In the genomic region with DNA sequence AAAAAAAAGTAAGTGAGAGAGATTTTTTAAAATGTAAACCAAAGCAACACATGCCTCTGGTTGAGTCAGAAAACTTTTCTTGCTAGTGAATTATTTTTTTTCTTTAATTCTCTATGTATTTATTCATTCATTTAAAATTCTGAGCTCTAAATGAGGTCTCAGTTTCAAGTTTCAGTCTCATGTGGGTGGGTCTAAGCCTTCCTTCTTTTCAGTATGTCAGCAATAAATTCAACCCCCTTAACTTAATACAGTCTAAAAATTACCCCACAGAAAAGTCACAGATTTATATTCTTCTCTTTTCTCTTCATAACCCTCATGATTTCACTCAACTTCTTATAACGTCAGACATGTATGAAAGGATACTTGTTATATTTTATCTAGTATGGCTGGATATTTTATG, we compare ENCODE assay signal across 22 cellular contexts.
DNase-seq lines count a peak whose midpoint lies in the region; ATAC-seq and TF ChIP-seq lines count a peak whose summit lies in the region.
"Had no signal": no experiment of that assay in that cellular context is flagged by ENCODE, and none has a peak within 500 bp of the region (broad histone marks: within the 10 kb centered on the region; RNA-seq: fewer than 3 reads in every experiment).

No MANE protein-coding gene starts in this region.

- no peak overlapping the region for H3K4me2 ChIP-seq in SK-N-SH
- peak overlapping the region; percentile 45 for H3K4me2 ChIP-seq in GM23248 (ENCODE audit: unreplicated experiment)
- peak overlapping the region; percentile 35; the same call in 1 of the 2 replicates for H3K4me2 ChIP-seq in KMS-11
- H3K4me2 ChIP-seq: BLaER1 had no signal

- no peaks in the 10 kb centered on the region for H3K4me1 Mint-ChIP-seq in activated naive CD8-positive, alpha-beta T cell treated with anti-CD3 and anti-CD28 coated beads, Interleukin-2, amount 50 U/mL, for 24 hours
- H3K4me1 Mint-ChIP-seq: B cell; CD4-positive, CD25-positive, alpha-beta regulatory T cell had no signal

- in situ Hi-C loops in GM23248 (cut with MboI), result loop anchor here (25.0 kb wide), 2 partner anchors 687 to 987 kb away; a partner anchor contains a TSS

- H3K27ac ChIP-seq in SK-N-SH (ENCODE audit: low read depth in 2 of 2, low read length in 1 of 2) (no peak overlapping the region), GM23248 (no peak overlapping the region), KMS-11 (no peak overlapping the region), SK-N-MC (peak overlapping the region; percentile 77), testis (no peak overlapping the region)
- H3K27ac ChIP-seq: 22Rv1, A549, BLaER1, C4-2B had no signal

- no peaks in the 10 kb centered on the region for H3F3A ChIP-seq in SK-N-SH (replicated peaks; ENCODE audit: insufficient read depth)
- no peaks in the 10 kb centered on the region for H3F3A ChIP-seq in GM23248 (ENCODE audit: insufficient read depth)

- H3K36me3 ChIP-seq in SK-N-SH (replicated peaks in 1 of 2; ENCODE audit: control insufficient read depth in 1 of 2, insufficient read depth in 2 of 2, low read length in 1 of 2) (no peaks in the 10 kb centered on the region), GM23248 (ENCODE audit: low read depth) (no peaks in the 10 kb centered on the region), KMS-11 (ENCODE audit: insufficient read depth) (no peaks in the 10 kb centered on the region), SK-N-MC (ENCODE audit: insufficient read depth, low read length) (no peaks in the 10 kb centered on the region), testis (ENCODE audit: low read depth, missing control alignments) (no peaks in the 10 kb centered on the region)
- H3K36me3 ChIP-seq: BLaER1, HAP-1 had no signal

- no peak overlapping the region for H3K27ac Mint-ChIP-seq in activated naive CD8-positive, alpha-beta T cell treated with anti-CD3 and anti-CD28 coated beads, Interleukin-2, amount 50 U/mL, for 24 hours
- H3K27ac Mint-ChIP-seq: B cell; CD4-positive, CD25-positive, alpha-beta regulatory T cell; CD8-positive, alpha-beta T cell had no signal

- no peaks in the 10 kb centered on the region for H3K9me3 ChIP-seq in SK-N-SH
- no peaks in the 10 kb centered on the region for H3K9me3 ChIP-seq in GM23248 (ENCODE audit: low read depth)
- no peaks in the 10 kb centered on the region for H3K9me3 ChIP-seq in SK-N-MC (ENCODE audit: low read depth, low read length)
- no peaks in the 10 kb centered on the region for H3K9me3 ChIP-seq in testis
- H3K9me3 ChIP-seq: A549, BLaER1, HAP-1 had no signal

- no peak for TF ChIP-seq POLR2A in testis (IDR thresholded peaks at IDR 0.05)

- H4K20me1 ChIP-seq in SK-N-SH (ENCODE audit: insufficient read depth) (no peaks in the 10 kb centered on the region), GM23248 (ENCODE audit: insufficient read depth) (no peaks in the 10 kb centered on the region), KMS-11 (ENCODE audit: insufficient read depth) (no peaks in the 10 kb centered on the region)
- H4K20me1 ChIP-seq: BLaER1 had no signal

- H3K27me3 Mint-ChIP-seq in activated naive CD8-positive, alpha-beta T cell treated with anti-CD3 and anti-CD28 coated beads, Interleukin-2, amount 50 U/mL, for 24 hours, result no peaks in the 10 kb centered on the region
- H3K27me3 Mint-ChIP-seq: B cell had no signal

- no peaks in the 10 kb centered on the region for H3K79me2 ChIP-seq in SK-N-SH (ENCODE audit: insufficient read depth)
- H3K79me2 ChIP-seq in GM23248 (ENCODE audit: insufficient read depth), result no peaks in the 10 kb centered on the region
- no peaks in the 10 kb centered on the region for H3K79me2 ChIP-seq in KMS-11 (ENCODE audit: insufficient read depth, low read depth)

- no peak overlapping the region for H3K9ac ChIP-seq in SK-N-SH
- H3K9ac ChIP-seq in GM23248, result no peak overlapping the region
- no peak overlapping the region for H3K9ac ChIP-seq in KMS-11
- H3K9ac ChIP-seq in SK-N-MC (ENCODE audit: insufficient read length), result peak overlapping the region; percentile 54
- H3K9ac ChIP-seq: BLaER1 had no signal

- H3K4me3 Mint-ChIP-seq in activated naive CD8-positive, alpha-beta T cell treated with anti-CD3 and anti-CD28 coated beads, Interleukin-2, amount 50 U/mL, for 24 hours, result no peak overlapping the region
- H3K4me3 Mint-ChIP-seq: B cell; CD4-positive, CD25-positive, alpha-beta regulatory T cell; CD8-positive, alpha-beta T cell had no signal

- H3K4me3 ChIP-seq in SK-N-SH (ENCODE audit: low read depth in 2 of 2, low read length in 1 of 2) (no peak overlapping the region), GM23248 (no peak overlapping the region), KMS-11 (IDR thresholded peaks at IDR 0.05; ENCODE audit: insufficient read depth, low read depth, low read length) (no peak overlapping the region), SK-N-MC (peak overlapping the region; percentile 16), testis (no peak overlapping the region)
- H3K4me3 ChIP-seq: A549, BLaER1, GM12878, HAP-1 had no signal

- H3K27me3 ChIP-seq in SK-N-SH (ENCODE audit: insufficient read depth) (no peaks in the 10 kb centered on the region), GM23248 (replicated peaks; ENCODE audit: insufficient read depth) (no peaks in the 10 kb centered on the region), KMS-11 (ENCODE audit: insufficient read depth, low read depth) (no peaks in the 10 kb centered on the region), testis (no peaks in the 10 kb centered on the region)
- H3K27me3 ChIP-seq: BLaER1 had no signal

- TF ChIP-seq EP300 in SK-N-SH (IDR thresholded peaks at IDR 0.05; ENCODE audit: borderline replicate concordance in 1 of 2, low read depth in 1 of 2, low read length in 1 of 2), result no peak

- H3K9me2 ChIP-seq in SK-N-SH (no peaks in the 10 kb centered on the region), GM23248 (ENCODE audit: insufficient read depth) (no peaks in the 10 kb centered on the region)

- POLR2A ChIA-PET in SK-N-SH (lab: Yijun Ruan, JAX), result no interaction called here

- DNase-seq in SK-N-SH (no peak), GM23248 (no peak), SK-N-MC (ENCODE audit: low read depth, low spot score) (peak; percentile 58), testis (no peak)
- DNase-seq in activated naive CD8-positive, alpha-beta T cell treated with anti-CD3 and anti-CD28 coated beads, Interleukin-2, amount 50 U/mL, for 24 hours, result no peak
- DNase-seq in activated CD8-positive, alpha-beta memory T cell treated with anti-CD3 and anti-CD28 coated beads, Interleukin-2, amount 50 U/mL, for 48 hours, result no peak
- DNase-seq: CD4-positive, CD25-positive, alpha-beta regulatory T cell; CD8-positive, alpha-beta T cell; DMS 273 treated with DMSO at 0.1 percent for 48 hours; DMS79; EL; GDM1; GOT3 had no signal

- ATAC-seq in SK-N-SH treated with all-trans-retinoic acid at 6 μM for 48 hours, result no peak
- no peak for ATAC-seq in activated naive CD8-positive, alpha-beta T cell treated with anti-CD3 and anti-CD28 coated beads, Interleukin-2, amount 50 U/mL, for 24 hours
- ATAC-seq: A549; CD8-positive, alpha-beta T cell; GM12878 had no signal

- TF ChIP-seq CTCF in SK-N-SH (IDR thresholded peaks at IDR 0.05), result no peak
- no peak for TF ChIP-seq CTCF in KMS-11 (conservative IDR thresholded peaks at IDR 0.05; ENCODE audit: low read depth, low read length)
- no peak for TF ChIP-seq CTCF in testis (IDR thresholded peaks at IDR 0.05)

- no peak for TF ChIP-seq RAD21 in SK-N-SH (IDR thresholded peaks at IDR 0.05; ENCODE audit: low read length)

- H3K36me3 Mint-ChIP-seq in activated naive CD8-positive, alpha-beta T cell treated with anti-CD3 and anti-CD28 coated beads, Interleukin-2, amount 50 U/mL, for 24 hours (ENCODE audit: low read depth), result no peaks in the 10 kb centered on the region
- H3K36me3 Mint-ChIP-seq: CD4-positive, CD25-positive, alpha-beta regulatory T cell; CD8-positive, alpha-beta T cell had no signal

- intact Hi-C loops in testis (cut with DNase I; ENCODE audit: low total_unique reads), result no loop called here

- H2AFZ ChIP-seq in SK-N-SH (ENCODE audit: low read depth) (peak overlapping the region; percentile 40; the same call in 1 of the 2 replicates), GM23248 (peak overlapping the region; percentile 35; the same call in 1 of the 2 replicates), KMS-11 (ENCODE audit: low read depth) (no peak overlapping the region)

- peaks cover 3% of the 10 kb centered on the region for H3K9me3 Mint-ChIP-seq in activated naive CD8-positive, alpha-beta T cell treated with anti-CD3 and anti-CD28 coated beads, Interleukin-2, amount 50 U/mL, for 24 hours
- H3K9me3 Mint-ChIP-seq: CD8-positive, alpha-beta T cell had no signal

- CTCF ChIA-PET in SK-N-SH (lab: Yijun Ruan, JAX), result interaction anchor here (0.7 to 1.2 kb wide), 2 partner anchors 13 to 1925 kb away, joined by 3 to 4 read pairs; no protein-coding TSS in a partner anchor

- WGBS in SK-N-SH (ENCODE audit: low lambda C conversion rate), result 35% methylated on average over 1 of the region's 1 CpG
- WGBS in GM23248 (ENCODE audit: low coverage in 1 of 2, low lambda C conversion rate in 2 of 2, missing lambda C conversion rate in 2 of 2), 2 experiments, result 38 to 40% methylated on average over 1 of the region's 1 CpG
- 58 to 83% methylated on average over 1 of the region's 1 CpG for WGBS in testis, 2 donors

- H3K4me1 ChIP-seq in SK-N-SH (ENCODE audit: control insufficient read depth in 1 of 2, insufficient read depth in 2 of 2, low read depth in 1 of 2, low read length in 1 of 2) (no peaks in the 10 kb centered on the region; a peak in 1 of 4 replicates), GM23248 (ENCODE audit: insufficient read depth) (peaks cover 25% of the 10 kb centered on the region), KMS-11 (ENCODE audit: low read depth, poor library complexity, severe bottlenecking) (peaks cover 20% of the 10 kb centered on the region), testis (no peaks in the 10 kb centered on the region)
- H3K4me1 ChIP-seq: BLaER1, HAP-1 had no signal

TF ChIP-seq in SK-N-SH, 30 proteins besides CTCF, POLR2A, EP300 and RAD21:
- TF ChIP-seq RCOR1 (IDR thresholded peaks at IDR 0.05; ENCODE audit: low read length) (no peak), SMC3 (IDR thresholded peaks at IDR 0.05; ENCODE audit: low read depth, low read length) (no peak)

TF ChIP-seq in SK-N-SH treated with all-trans-retinoic acid at 6 μM for 48 hours, 23 proteins besides CTCF, POLR2A, EP300 and RAD21 (continues in another document):
- TF ChIP-seq, protein P1, sequence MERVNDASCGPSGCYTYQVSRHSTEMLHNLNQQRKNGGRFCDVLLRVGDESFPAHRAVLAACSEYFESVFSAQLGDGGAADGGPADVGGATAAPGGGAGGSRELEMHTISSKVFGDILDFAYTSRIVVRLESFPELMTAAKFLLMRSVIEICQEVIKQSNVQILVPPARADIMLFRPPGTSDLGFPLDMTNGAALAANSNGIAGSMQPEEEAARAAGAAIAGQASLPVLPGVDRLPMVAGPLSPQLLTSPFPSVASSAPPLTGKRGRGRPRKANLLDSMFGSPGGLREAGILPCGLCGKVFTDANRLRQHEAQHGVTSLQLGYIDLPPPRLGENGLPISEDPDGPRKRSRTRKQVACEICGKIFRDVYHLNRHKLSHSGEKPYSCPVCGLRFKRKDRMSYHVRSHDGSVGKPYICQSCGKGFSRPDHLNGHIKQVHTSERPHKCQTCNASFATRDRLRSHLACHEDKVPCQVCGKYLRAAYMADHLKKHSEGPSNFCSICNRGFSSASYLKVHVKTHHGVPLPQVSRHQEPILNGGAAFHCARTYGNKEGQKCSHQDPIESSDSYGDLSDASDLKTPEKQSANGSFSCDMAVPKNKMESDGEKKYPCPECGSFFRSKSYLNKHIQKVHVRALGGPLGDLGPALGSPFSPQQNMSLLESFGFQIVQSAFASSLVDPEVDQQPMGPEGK (CRISPR knock-in tag; IDR thresholded peaks at IDR 0.05; ENCODE audit: borderline replicate concordance), result no peak
